21 cellular contexts compared by ENCODE assay signal in the genomic region with DNA sequence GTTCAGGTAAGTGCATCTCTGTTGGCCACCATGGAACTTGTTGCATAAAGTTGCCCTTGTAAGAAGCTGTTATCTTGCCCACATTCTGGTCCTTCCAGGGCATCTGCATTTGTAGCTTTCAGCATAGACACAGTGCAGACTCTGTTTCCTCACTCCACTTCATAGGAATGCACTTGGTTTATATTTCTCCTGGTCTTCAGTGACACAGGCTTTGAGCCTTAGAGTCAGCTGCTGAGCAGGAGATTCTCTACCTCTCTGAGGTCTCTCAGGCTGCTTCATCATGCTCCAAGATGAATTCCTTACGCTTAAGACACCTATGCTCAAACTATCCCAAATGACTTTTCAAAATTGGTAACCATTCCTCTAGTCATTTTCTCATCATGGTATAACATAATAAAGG.
DNase-seq lines count a peak whose midpoint lies in the region; ATAC-seq, FAIRE-seq and TF ChIP-seq lines count a peak whose summit lies in the region.
"Had no signal": no experiment of that assay in that cellular context is flagged by ENCODE, and none has a peak within 500 bp of the region (broad histone marks: within the 10 kb centered on the region; RNA-seq: fewer than 3 reads in every experiment).

No MANE protein-coding gene starts in this region.

- TF ChIP-seq POLR2A in IMR-90 (IDR thresholded peaks at IDR 0.05; ENCODE audit: low read depth, low read length) = no peak

- no peak overlapping the region for H2BK5ac ChIP-seq in IMR-90 (ENCODE audit: low read depth, low read length, poor library complexity, severe bottlenecking)

- H3K4ac ChIP-seq in IMR-90 (ENCODE audit: low read depth, low read length) = no peak overlapping the region

- H4K20me1 ChIP-seq in IMR-90 (ENCODE audit: insufficient read depth, low read length) = peaks cover 4% of the 10 kb centered on the region; the same call in 1 of the 2 replicates
- peaks cover 55% of the 10 kb centered on the region for H4K20me1 ChIP-seq in astrocyte (ENCODE audit: insufficient read depth, low read length)

- no peaks in the 10 kb centered on the region for H3K27me3 ChIP-seq in IMR-90 (ENCODE audit: control insufficient read depth, insufficient read depth, low read length)
- H3K27me3 ChIP-seq in astrocyte (ENCODE audit: insufficient read depth, low read length) = no peaks in the 10 kb centered on the region
- H3K27me3 ChIP-seq in endodermal cell (ENCODE audit: control insufficient read depth, insufficient read depth, low read length, poor library complexity, severe bottlenecking) = no peaks in the 10 kb centered on the region
- H3K27me3 ChIP-seq: BLaER1 had no signal

- H2BK120ac ChIP-seq in IMR-90 (ENCODE audit: low read depth, low read length) = no peak overlapping the region

- POLR2A ChIA-PET in IMR-90 (lab: Charles Lee; ENCODE audit: unreplicated experiment) (no interaction called here), MCF 10A (lab: Yijun Ruan, JAX) (interaction anchor here (1.4 kb wide), 1 partner anchor 37 kb away, joined by 3 read pairs; no protein-coding TSS in a partner anchor)

- no peaks in the 10 kb centered on the region; the same call in 1 of the 2 replicates for H3K9me1 ChIP-seq in IMR-90 (ENCODE audit: insufficient read depth, low read length)

- no peak overlapping the region for H4K91ac ChIP-seq in IMR-90 (ENCODE audit: insufficient read depth, low read depth, low read length)

- no peak for FAIRE-seq in astrocyte (lab: Jason Lieb, UNC)
- no peak for FAIRE-seq in D721Med (lab: Jason Lieb, UNC)
- FAIRE-seq: A204.1, G401.6, GM12892, H54 had no signal

- no peak overlapping the region for H3K14ac ChIP-seq in IMR-90 (replicated peaks; ENCODE audit: low read depth, low read length)

- H2BK20ac ChIP-seq in IMR-90 (ENCODE audit: low read depth, low read length) = no peak overlapping the region

- H3K4me1 Mint-ChIP-seq in astrocyte (ENCODE audit: low read depth, unreplicated experiment) = peaks cover 4% of the 10 kb centered on the region
- peaks cover 14% of the 10 kb centered on the region for H3K4me1 Mint-ChIP-seq in endodermal cell
- peaks cover 9% of the 10 kb centered on the region for H3K4me1 Mint-ChIP-seq in MCF 10A (ENCODE audit: insufficient read depth, unreplicated experiment)

- no peak overlapping the region for H3K56ac ChIP-seq in IMR-90 (ENCODE audit: extremely low read depth, insufficient read depth, low read length)

- TF ChIP-seq RAD21 in IMR-90 (IDR thresholded peaks at IDR 0.05; ENCODE audit: low read length) = no peak

- peaks cover 13 to 26% of the 10 kb centered on the region in 2 experiments for H3K79me1 ChIP-seq in IMR-90 (ENCODE audit: low read depth in 1 of 2, low read length in 2 of 2)

- peaks cover 3% of the 10 kb centered on the region for H3K9me3 Mint-ChIP-seq in astrocyte (ENCODE audit: unreplicated experiment)
- H3K9me3 Mint-ChIP-seq in endodermal cell = peaks cover 25% of the 10 kb centered on the region
- no peaks in the 10 kb centered on the region for H3K9me3 Mint-ChIP-seq in MCF 10A (ENCODE audit: unreplicated experiment)
- H3K9me3 Mint-ChIP-seq: CD8-positive, alpha-beta T cell; HFFc6 had no signal

- DNase-seq in IMR-90 (no peak), astrocyte (ENCODE audit: low read depth) (no peak), endodermal cell (no peak), MCF 10A (ENCODE audit: unreplicated experiment) (no peak), D721Med (ENCODE audit: insufficient read length, low spot score) (no peak)
- no peak for DNase-seq in activated CD4-positive, CD25-positive, alpha-beta regulatory T cell treated with anti-CD3 and anti-CD28 coated beads, Interleukin-2, amount 50 U/mL, for 72 hours
- DNase-seq: Caco-2; CD4-positive, CD25-positive, alpha-beta regulatory T cell; CD8-positive, alpha-beta T cell; DND-41; GOT3; HFFc6 had no signal

- dilution Hi-C loops in IMR-90 (cut with HindIII; ENCODE audit: low sequenced_read_pairs, unreplicated experiment) = no loop called here

- H3K23ac ChIP-seq in IMR-90 (ENCODE audit: low read depth, low read length) = no peak overlapping the region

- H3K4me3 ChIP-seq in IMR-90 (ENCODE audit: insufficient read depth, low read depth, low read length) (no peak overlapping the region), astrocyte (ENCODE audit: insufficient read depth, low read depth, low read length) (no peak overlapping the region), endodermal cell (ENCODE audit: low read length) (no peak overlapping the region)
- H3K4me3 ChIP-seq: BLaER1, HAP-1 had no signal

- H3K27me3 Mint-ChIP-seq in astrocyte (ENCODE audit: low read depth, unreplicated experiment) (no peaks in the 10 kb centered on the region), endodermal cell (ENCODE audit: insufficient read depth) (no peaks in the 10 kb centered on the region), MCF 10A (ENCODE audit: insufficient read depth, unreplicated experiment) (no peaks in the 10 kb centered on the region)
- H3K27me3 Mint-ChIP-seq: B cell had no signal

- H3K4me1 ChIP-seq in IMR-90 (ENCODE audit: control insufficient read depth, insufficient read depth, low read length) (no peaks in the 10 kb centered on the region; the same call in 1 of the 2 replicates), astrocyte (ENCODE audit: insufficient read depth, low read length) (no peaks in the 10 kb centered on the region), endodermal cell (ENCODE audit: control insufficient read depth, insufficient read depth, low read length) (no peaks in the 10 kb centered on the region)
- H3K4me1 ChIP-seq: BLaER1, Caco-2, HAP-1 had no signal

- H2AFZ ChIP-seq in IMR-90 (replicated peaks; ENCODE audit: low read length, poor library complexity) = no peak overlapping the region
- no peak overlapping the region for H2AFZ ChIP-seq in astrocyte (ENCODE audit: low read depth, low read length)

- no peak overlapping the region for H4K8ac ChIP-seq in IMR-90 (ENCODE audit: low read depth in 2 of 2, low read length in 2 of 2)

- no peak overlapping the region for H2AK5ac ChIP-seq in IMR-90 (ENCODE audit: low read depth, low read length)

- no peak overlapping the region for H4K5ac ChIP-seq in IMR-90 (ENCODE audit: low read depth, low read length)

- H3K36me3 ChIP-seq in IMR-90 (ENCODE audit: control insufficient read depth, insufficient read depth, low read length) = no peaks in the 10 kb centered on the region
- H3K36me3 ChIP-seq in astrocyte (ENCODE audit: insufficient read depth, low read length) = no peaks in the 10 kb centered on the region
- no peaks in the 10 kb centered on the region for H3K36me3 ChIP-seq in endodermal cell (ENCODE audit: control insufficient read depth, insufficient read depth, low read length)
- H3K36me3 ChIP-seq: HAP-1 had no signal

- H3K79me2 ChIP-seq in astrocyte (ENCODE audit: insufficient read depth, low read length) = peaks cover 69% of the 10 kb centered on the region

- H3K4me3 Mint-ChIP-seq in astrocyte (ENCODE audit: unreplicated experiment) = no peak overlapping the region
- H3K4me3 Mint-ChIP-seq in endodermal cell = no peak overlapping the region
- H3K4me3 Mint-ChIP-seq in MCF 10A (ENCODE audit: unreplicated experiment) = no peak overlapping the region
- H3K4me3 Mint-ChIP-seq: B cell; CD4-positive, CD25-positive, alpha-beta regulatory T cell; CD8-positive, alpha-beta T cell; HFFc6 had no signal

- CTCF ChIA-PET in IMR-90 (lab: Yijun Ruan, JAX) = no interaction called here
- CTCF ChIA-PET in MCF 10A (lab: Yijun Ruan, JAX) = interaction anchor here (0.8 kb wide), 1 partner anchor 9 kb away, joined by 3 read pairs; no protein-coding TSS in a partner anchor

- H3K18ac ChIP-seq in IMR-90 (ENCODE audit: low read depth, low read length) = no peak overlapping the region

- H2BK15ac ChIP-seq in IMR-90 (ENCODE audit: low read depth, low read length) = no peak overlapping the region

- H3K9me3 ChIP-seq in IMR-90 (ENCODE audit: control insufficient read depth, insufficient read depth, low read length) (no peaks in the 10 kb centered on the region), astrocyte (ENCODE audit: insufficient read depth, low read depth, low read length) (no peaks in the 10 kb centered on the region), endodermal cell (ENCODE audit: control insufficient read depth, low read length) (peaks cover 18% of the 10 kb centered on the region)
- H3K9me3 ChIP-seq: Caco-2, HAP-1 had no signal

- WGBS in IMR-90 (ENCODE audit: extremely low coverage in 2 of 2, insufficient read length in 1 of 2), 2 experiments = no CpG with 5 or more reads among the region's 1 CpG
- 88% methylated on average over 1 of the region's 1 CpG; no CpG with 5 or more reads in 1 of the 2 experiments for WGBS in endodermal cell (ENCODE audit: insufficient coverage in 1 of 2, insufficient read length in 1 of 2), 2 experiments

- no peak overlapping the region for H3K9ac ChIP-seq in IMR-90 (ENCODE audit: low read depth, low read length)
- no peak overlapping the region for H3K9ac ChIP-seq in astrocyte (ENCODE audit: low read length)
- no peak overlapping the region for H3K9ac ChIP-seq in endodermal cell (ENCODE audit: extremely low read depth, low read length, poor library complexity, severe bottlenecking)
- H3K9ac ChIP-seq: BLaER1 had no signal

- H3K4me2 ChIP-seq in IMR-90 (ENCODE audit: low read depth, low read length) (no peak overlapping the region), astrocyte (ENCODE audit: low read length) (no peak overlapping the region)
- H3K4me2 ChIP-seq: BLaER1 had no signal

- TF ChIP-seq CTCF in IMR-90 (conservative IDR thresholded peaks at IDR 0.05; ENCODE audit: low read depth, low read length) = no peak
- no peak for TF ChIP-seq CTCF in astrocyte (IDR thresholded peaks at IDR 0.05; ENCODE audit: insufficient read depth, low read depth, low read length)
- TF ChIP-seq CTCF in endodermal cell (conservative IDR thresholded peaks at IDR 0.05) = no peak
- no peak for TF ChIP-seq CTCF in MCF 10A (IDR thresholded peaks at IDR 0.05; ENCODE audit: unreplicated experiment)
- no peak for TF ChIP-seq CTCF in D721Med (IDR thresholded peaks at IDR 0.05; ENCODE audit: insufficient read depth, missing control alignments)

- intact Hi-C loops in IMR-90 (cut with micrococcal nuclease) = no loop called here
- intact Hi-C loops in MCF 10A (cut with micrococcal nuclease) = no loop called here

- H3K27ac Mint-ChIP-seq in astrocyte (ENCODE audit: unreplicated experiment) = peak overlapping the region; percentile 55
- peak overlapping the region; percentile 32 for H3K27ac Mint-ChIP-seq in endodermal cell
- no peak overlapping the region for H3K27ac Mint-ChIP-seq in MCF 10A (ENCODE audit: low read depth, unreplicated experiment)
- H3K27ac Mint-ChIP-seq: B cell; CD8-positive, alpha-beta T cell; HFFc6 had no signal

- no TSS peak for BruUV-seq in IMR-90 (replicated peaks; lab: Mats Ljungman, UMichigan)
- no TSS peak for BruUV-seq in MCF 10A (replicated peaks; lab: Mats Ljungman, UMichigan)

- no peak overlapping the region for H2AK9ac ChIP-seq in IMR-90 (replicated peaks; ENCODE audit: low read depth, low read length, poor library complexity)

- H3K27ac ChIP-seq in IMR-90 (ENCODE audit: insufficient read depth, low read length) (no peak overlapping the region), astrocyte (ENCODE audit: low read depth, low read length) (no peak overlapping the region), endodermal cell (ENCODE audit: low read depth, low read length) (no peak overlapping the region)
- H3K27ac ChIP-seq: 22Rv1, BLaER1, C4-2B had no signal

- H3K36me3 Mint-ChIP-seq in astrocyte (ENCODE audit: low read depth, unreplicated experiment) (peaks cover 5% of the 10 kb centered on the region), endodermal cell (ENCODE audit: low read depth) (peaks cover 24% of the 10 kb centered on the region), MCF 10A (ENCODE audit: insufficient read depth, unreplicated experiment) (peaks cover 7% of the 10 kb centered on the region)

- peak; percentile 64 for ATAC-seq in IMR-90 (ENCODE audit: low read depth)
- ATAC-seq: CD8-positive, alpha-beta T cell had no signal

- in situ Hi-C loops in IMR-90 (cut with MboI; ENCODE audit: low sequenced_read_pairs) = no loop called here
